8 cellular contexts compared by ENCODE assay signal in the genomic region with DNA sequence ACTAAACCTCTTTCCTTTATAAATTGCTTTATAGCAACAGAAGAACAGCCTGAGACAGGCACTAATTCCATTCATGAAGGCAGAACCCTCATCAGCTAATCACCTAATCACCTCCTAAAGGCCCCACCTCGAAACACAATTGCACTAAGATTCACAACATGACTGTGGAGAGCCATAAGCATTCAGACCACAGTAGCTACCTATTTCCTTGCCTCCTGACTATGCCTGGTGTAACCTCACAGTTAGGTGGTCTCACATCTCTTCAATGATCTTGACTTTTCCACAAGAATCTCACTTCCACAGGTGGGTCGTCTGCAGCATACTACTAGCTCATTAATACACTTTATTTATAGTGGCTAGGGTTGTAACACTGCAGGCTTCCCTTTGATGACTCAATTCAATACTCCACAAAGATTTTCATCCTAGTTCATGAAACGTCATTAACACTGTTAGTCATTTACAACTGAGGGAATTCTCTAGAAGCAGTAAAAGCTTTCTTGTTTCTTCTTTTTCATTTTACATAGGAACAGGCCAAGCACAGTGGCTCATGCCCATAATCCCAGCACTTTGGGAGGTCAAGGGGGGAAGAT. TPM values are rescaled to one million over a fixed set of nuclear protein-coding genes. Genes with fewer than 3 reads are reported as not detected.
DNase-seq lines count a peak whose midpoint lies in the region; ATAC-seq, FAIRE-seq and TF ChIP-seq lines count a peak whose summit lies in the region.

No MANE protein-coding gene starts in this region.

- no peaks in the 10 kb centered on the region for H3K9me3 ChIP-seq in esophagus squamous epithelium

- no peaks in the 10 kb centered on the region for H3K27me3 ChIP-seq in esophagus squamous epithelium

- intact Hi-C loops in esophagus squamous epithelium (cut with DNase I) = no loop called here

- TF ChIP-seq POLR2A in GM12892 (IDR thresholded peaks at IDR 0.05; ENCODE audit: low read depth, low read length) (no peak), esophagus squamous epithelium (IDR thresholded peaks at IDR 0.05) (no peak)

- 62 to 66% methylated on average over 3 of the region's 3 CpGs for WGBS in esophagus squamous epithelium, 2 donors

- H3K4me3 ChIP-seq in esophagus squamous epithelium = no peak overlapping the region

- DNase-seq in GM12892 (ENCODE audit: insufficient read length) (no peak), esophagus squamous epithelium (lab: John Stamatoyannopoulos, UW) (no peak), NCI-H146 treated with DMSO at 0.1 percent for 48 hours (lab: John Stamatoyannopoulos, UW; ENCODE audit: unreplicated experiment) (no peak), DMS153 treated with DMSO at 0.1 percent for 48 hours (lab: John Stamatoyannopoulos, UW; ENCODE audit: unreplicated experiment) (no peak), NCI-H1048 (lab: John Stamatoyannopoulos, UW) (no peak), omental fat pad (ENCODE audit: low spot score) (no peak)

- peaks cover 9 to 82% (median 40%) of the 10 kb centered on the region in 3 donors for H3K4me1 ChIP-seq in esophagus squamous epithelium

- TF ChIP-seq CTCF in esophagus squamous epithelium (IDR thresholded peaks at IDR 0.05) (no peak), omental fat pad (IDR thresholded peaks at IDR 0.05) (no peak)

- H3K36me3 ChIP-seq in esophagus squamous epithelium = peaks cover 0 to 60% (median 3%) of the 10 kb centered on the region in 3 donors

- peak; percentile 61 for FAIRE-seq in GM12892 (lab: Jason Lieb, UNC)

- ATAC-seq in GM21515 (IDR thresholded peaks at IDR 0.05; ENCODE audit: unreplicated experiment) (peak; percentile 68), HG03565 (IDR thresholded peaks at IDR 0.05; ENCODE audit: unreplicated experiment) (peak; percentile 73), omental fat pad (ENCODE audit: low FRiP score) (no peak)

- peak overlapping the region; percentile 37 to 45 (median 40) for H3K27ac ChIP-seq in esophagus squamous epithelium

RNA-seq across cellular contexts. Expression of a gene that starts 27.1 kb away (rescaled TPM):
- 63.2 TPM for polyA plus RNA-seq in GM12892 (2012; ENCODE audit: missing spikeins)
- total RNA-seq in esophagus squamous epithelium = 100 to 1,000 TPM; 119 to 156 (median 130) TPM
- 10 to 100 TPM; 55.3 to 96.3 (median 83.9) TPM for total RNA-seq in omental fat pad
